In genomic region chr7:376306-376969, GRCh38 we compare ENCODE assay signal across 17 cellular contexts.
DNase-seq lines count a peak whose midpoint lies in the region; ATAC-seq and TF ChIP-seq lines count a peak whose summit lies in the region.
"Had no signal": no experiment of that assay in that cellular context is flagged by ENCODE, and none has a peak within 500 bp of the region (broad histone marks: within the 10 kb centered on the region; RNA-seq: fewer than 3 reads in every experiment).

No MANE protein-coding gene starts in this region.

- CTCF ChIA-PET in activated CD4-positive, alpha-beta memory T cell treated with anti-CD3 and anti-CD28 coated beads for 36 hours (lab: Charles Lee) = no interaction called here
- CTCF ChIA-PET in activated CD4-positive, alpha-beta memory T cell treated with anti-CD3 and anti-CD28 coated beads, Interleukin-2, amount 10 ng/mL, durations not matched to agents 7 days and 5 days (lab: Charles Lee) = no interaction called here

- no peaks in the 10 kb centered on the region for H3K9me3 Mint-ChIP-seq in activated CD4-positive, alpha-beta memory T cell treated with anti-CD3 and anti-CD28 coated beads for 36 hours
- no peaks in the 10 kb centered on the region for H3K9me3 Mint-ChIP-seq in activated CD4-positive, alpha-beta memory T cell treated with anti-CD3 and anti-CD28 coated beads, Interleukin-2, amount 10 ng/mL, durations not matched to agents 7 days and 5 days
- H3K9me3 Mint-ChIP-seq in activated T-cell treated with anti-CD3 and anti-CD28 coated beads, Interleukin-2, amount 50 U/mL, for 4 hours = no peaks in the 10 kb centered on the region
- H3K9me3 Mint-ChIP-seq: CD8-positive, alpha-beta T cell had no signal

- no peak overlapping the region for H3K27ac Mint-ChIP-seq in activated CD4-positive, alpha-beta memory T cell treated with anti-CD3 and anti-CD28 coated beads for 36 hours
- H3K27ac Mint-ChIP-seq in activated CD4-positive, alpha-beta memory T cell treated with anti-CD3 and anti-CD28 coated beads, Interleukin-2, amount 10 ng/mL, durations not matched to agents 7 days and 5 days = no peak overlapping the region
- H3K27ac Mint-ChIP-seq: CD8-positive, alpha-beta T cell had no signal

- no peak for ATAC-seq in activated T-cell treated with anti-CD3 and anti-CD28 coated beads, Interleukin-2, amount 50 U/mL, for 4 hours
- ATAC-seq in left lobe of liver = no peak
- no peak for ATAC-seq in GM18505 (IDR thresholded peaks at IDR 0.05; ENCODE audit: unreplicated experiment)
- ATAC-seq in HG02973 (IDR thresholded peaks at IDR 0.05; ENCODE audit: unreplicated experiment) = no peak
- ATAC-seq: A549; CD8-positive, alpha-beta T cell had no signal

- intact Hi-C loops in activated CD4-positive, alpha-beta memory T cell treated with anti-CD3 and anti-CD28 coated beads for 36 hours (cut with micrococcal nuclease) = no loop called here
- intact Hi-C loops in stomach (cut with DNase I; ENCODE audit: low total_unique reads) = no loop called here

- H3K36me3 ChIP-seq in stomach = no peaks in the 10 kb centered on the region
- H3K36me3 ChIP-seq: gastroesophageal sphincter had no signal

- no peak for TF ChIP-seq CTCF in stomach (IDR thresholded peaks at IDR 0.05)

- H3K27me3 Mint-ChIP-seq in activated CD4-positive, alpha-beta memory T cell treated with anti-CD3 and anti-CD28 coated beads for 36 hours = no peaks in the 10 kb centered on the region
- H3K27me3 Mint-ChIP-seq in activated CD4-positive, alpha-beta memory T cell treated with anti-CD3 and anti-CD28 coated beads, Interleukin-2, amount 10 ng/mL, durations not matched to agents 7 days and 5 days = no peaks in the 10 kb centered on the region
- no peaks in the 10 kb centered on the region for H3K27me3 Mint-ChIP-seq in activated T-cell treated with anti-CD3 and anti-CD28 coated beads, Interleukin-2, amount 50 U/mL, for 4 hours (ENCODE audit: low read depth)

- no peak overlapping the region for H3K4me3 Mint-ChIP-seq in activated CD4-positive, alpha-beta memory T cell treated with anti-CD3 and anti-CD28 coated beads for 36 hours
- H3K4me3 Mint-ChIP-seq in activated CD4-positive, alpha-beta memory T cell treated with anti-CD3 and anti-CD28 coated beads, Interleukin-2, amount 10 ng/mL, durations not matched to agents 7 days and 5 days = no peak overlapping the region
- no peak overlapping the region for H3K4me3 Mint-ChIP-seq in activated T-cell treated with anti-CD3 and anti-CD28 coated beads, Interleukin-2, amount 50 U/mL, for 4 hours
- H3K4me3 Mint-ChIP-seq: CD8-positive, alpha-beta T cell had no signal

- DNase-seq in activated CD4-positive, alpha-beta memory T cell treated with anti-CD3 and anti-CD28 coated beads for 36 hours = peak; percentile 6
- no peak for DNase-seq in activated CD4-positive, alpha-beta memory T cell treated with anti-CD3 and anti-CD28 coated beads, Interleukin-2, amount 10 ng/mL, durations not matched to agents 7 days and 5 days
- DNase-seq in activated T-cell treated with anti-CD3 and anti-CD28 coated beads, Interleukin-2, amount 50 U/mL, for 4 hours = peak; percentile 4
- DNase-seq in left lobe of liver (ENCODE audit: low spot score) (peak; percentile 40), stomach (peak; percentile 19), HuH-7 (ENCODE audit: low spot score) (no peak)
- DNase-seq: activated CD4-positive, alpha-beta T cell treated with anti-CD3 and anti-CD28 coated beads, Interleukin-2, amount 50 U/mL, for 4 hours; central memory CD4-positive, alpha-beta T cell; NCI-H1694 treated with DMSO at 0.1 percent for 48 hours; NCI-H69; trophoblast cell had no signal

- WGBS in stomach, 5 donors = 67 to 81% (median 78%) methylated on average over 26 to 36 of the region's 36 CpGs

- no peak for TF ChIP-seq POLR2A in stomach (IDR thresholded peaks at IDR 0.05)
- TF ChIP-seq POLR2A in GM18505 (IDR thresholded peaks at IDR 0.05; ENCODE audit: borderline replicate concordance, extremely low read depth, insufficient read depth, insufficient read length) = no peak

- peaks cover 0 to 65% (median 22%) of the 10 kb centered on the region in 3 donors for H3K27me3 ChIP-seq in stomach

- peaks cover 32 to 62% (median 59%) of the 10 kb centered on the region in 4 donors for H3K4me1 ChIP-seq in stomach
- H3K4me1 ChIP-seq: A549 had no signal

- POLR2A ChIA-PET in activated CD4-positive, alpha-beta memory T cell treated with anti-CD3 and anti-CD28 coated beads for 36 hours (lab: Charles Lee) = no interaction called here
- POLR2A ChIA-PET in activated CD4-positive, alpha-beta memory T cell treated with anti-CD3 and anti-CD28 coated beads, Interleukin-2, amount 10 ng/mL, durations not matched to agents 7 days and 5 days (lab: Charles Lee) = no interaction called here

- no peak overlapping the region for H3K27ac ChIP-seq in stomach
- H3K27ac ChIP-seq: A549, gastroesophageal sphincter, HL-60 had no signal

- no peaks in the 10 kb centered on the region for H3K9me3 ChIP-seq in stomach
- H3K9me3 ChIP-seq: A549 had no signal

- TF ChIP-seq EP300 in stomach (IDR thresholded peaks at IDR 0.05) = no peak

- H3K4me1 Mint-ChIP-seq in activated CD4-positive, alpha-beta memory T cell treated with anti-CD3 and anti-CD28 coated beads for 36 hours (ENCODE audit: low read depth) = peaks cover 14% of the 10 kb centered on the region
- H3K4me1 Mint-ChIP-seq in activated CD4-positive, alpha-beta memory T cell treated with anti-CD3 and anti-CD28 coated beads, Interleukin-2, amount 10 ng/mL, durations not matched to agents 7 days and 5 days = peaks cover 11% of the 10 kb centered on the region
- H3K4me1 Mint-ChIP-seq in activated T-cell treated with anti-CD3 and anti-CD28 coated beads, Interleukin-2, amount 50 U/mL, for 4 hours (ENCODE audit: low read depth) = peaks cover 10% of the 10 kb centered on the region

- no peak overlapping the region for H3K4me3 ChIP-seq in stomach
- H3K4me3 ChIP-seq: A549, gastroesophageal sphincter had no signal

- H3K36me3 Mint-ChIP-seq in activated CD4-positive, alpha-beta memory T cell treated with anti-CD3 and anti-CD28 coated beads for 36 hours = no peaks in the 10 kb centered on the region
- no peaks in the 10 kb centered on the region for H3K36me3 Mint-ChIP-seq in activated CD4-positive, alpha-beta memory T cell treated with anti-CD3 and anti-CD28 coated beads, Interleukin-2, amount 10 ng/mL, durations not matched to agents 7 days and 5 days (ENCODE audit: low read depth)
- H3K36me3 Mint-ChIP-seq in activated T-cell treated with anti-CD3 and anti-CD28 coated beads, Interleukin-2, amount 50 U/mL, for 4 hours (ENCODE audit: insufficient read depth) = no peaks in the 10 kb centered on the region
- H3K36me3 Mint-ChIP-seq: CD8-positive, alpha-beta T cell had no signal

Comparison
In these comparisons a context has a peak if more than half of its experiments do, and no peak if none do; other contexts are left out.
1. DNase-seq: peak in activated CD4-positive, alpha-beta memory T cell treated with anti-CD3 and anti-CD28 coated beads for 36 hours (single experiment), activated T-cell treated with anti-CD3 and anti-CD28 coated beads, Interleukin-2, amount 50 U/mL, for 4 hours (single experiment), left lobe of liver (single experiment) and stomach (single experiment); none in activated CD4-positive, alpha-beta memory T cell treated with anti-CD3 and anti-CD28 coated beads, Interleukin-2, amount 10 ng/mL, durations not matched to agents 7 days and 5 days (single experiment) and HuH-7 (single experiment).